In the genomic region with DNA sequence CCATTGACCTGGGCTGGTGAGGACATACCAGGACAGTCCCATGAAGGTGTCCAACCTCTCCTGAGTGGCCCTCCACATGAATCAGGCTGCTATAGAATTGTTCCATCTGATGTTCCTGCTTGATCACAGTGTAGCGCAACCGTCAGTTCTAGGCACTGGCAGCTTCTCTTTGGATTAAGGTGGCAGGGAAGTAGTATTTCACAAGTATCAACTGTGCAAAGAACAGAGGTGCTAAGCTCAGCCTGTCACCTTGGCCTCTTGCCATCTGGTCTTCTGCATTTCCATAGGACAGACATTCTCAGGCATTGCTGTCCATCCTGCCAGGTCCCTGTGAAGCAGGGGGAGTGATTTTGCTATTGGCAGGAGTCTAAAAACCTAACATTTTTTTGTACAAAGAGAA, we compare ENCODE assay signal across 23 cellular contexts.
DNase-seq lines count a peak whose midpoint lies in the region; ATAC-seq, FAIRE-seq and TF ChIP-seq lines count a peak whose summit lies in the region.
"Had no signal": no experiment of that assay in that cellular context is flagged by ENCODE, and none has a peak within 500 bp of the region (broad histone marks: within the 10 kb centered on the region; RNA-seq: fewer than 3 reads in every experiment).

No MANE protein-coding gene starts in this region.

- no peak for TF ChIP-seq CTCF in AG10803 (conservative IDR thresholded peaks at IDR 0.05; ENCODE audit: low read length)
- TF ChIP-seq CTCF in D721Med (IDR thresholded peaks at IDR 0.05; ENCODE audit: insufficient read depth, missing control alignments), result no peak
- no peak for TF ChIP-seq CTCF in GM23338 (conservative IDR thresholded peaks at IDR 0.05; ENCODE audit: low read depth in 2 of 2)

- H3K36me3 ChIP-seq in GM23338 (ENCODE audit: insufficient read depth), result no peaks in the 10 kb centered on the region
- H3K36me3 ChIP-seq: MG63 had no signal

- no peaks in the 10 kb centered on the region for H3K79me2 ChIP-seq in GM23338 (replicated peaks; ENCODE audit: insufficient read depth)

- H3K27me3 ChIP-seq in GM23338 (ENCODE audit: insufficient read depth), result no peaks in the 10 kb centered on the region
- H3K27me3 ChIP-seq: MG63 had no signal

- ATAC-seq in left lobe of liver (peak; percentile 64), GM23338 (no peak)
- ATAC-seq: GM12878, Panc1 had no signal

- H2AFZ ChIP-seq in GM23338, result no peak overlapping the region

- FAIRE-seq in urothelium cell line (lab: Jason Lieb, UNC), result no peak
- FAIRE-seq in D721Med (lab: Jason Lieb, UNC), result no peak
- FAIRE-seq: GM12878 had no signal

- H3K27ac Mint-ChIP-seq in GM23338, result no peak overlapping the region

- no peaks in the 10 kb centered on the region for H3F3A ChIP-seq in GM23338 (replicated peaks; ENCODE audit: low read depth)

- H3K4me1 ChIP-seq in GM23338 (ENCODE audit: insufficient read depth), result peaks cover 8% of the 10 kb centered on the region; the same call in 1 of the 2 replicates

- H4K20me1 ChIP-seq in GM23338 (replicated peaks; ENCODE audit: insufficient read depth), result no peaks in the 10 kb centered on the region

- no peak overlapping the region for H3K4me3 ChIP-seq in AG10803 (ENCODE audit: low read length)
- no peak overlapping the region for H3K4me3 ChIP-seq in GM23338
- H3K4me3 ChIP-seq: GM12878, MG63 had no signal

- H3K27me3 Mint-ChIP-seq in GM23338 (ENCODE audit: insufficient read depth, low read depth, poor library complexity), result peaks cover 2% of the 10 kb centered on the region

- no peaks in the 10 kb centered on the region; the same call in 2 of the 3 replicates for H3K9me3 Mint-ChIP-seq in GM23338

- H3K36me3 Mint-ChIP-seq in GM23338 (ENCODE audit: low read depth), result no peaks in the 10 kb centered on the region

- no peak overlapping the region for H3K4me2 ChIP-seq in GM23338

- no peaks in the 10 kb centered on the region for H3K9me2 ChIP-seq in GM23338 (ENCODE audit: insufficient read depth)

- no peak overlapping the region for H3K4me3 Mint-ChIP-seq in GM23338

- no peak overlapping the region for H3K27ac ChIP-seq in GM23338 (ENCODE audit: low read depth)

- H3K4me1 Mint-ChIP-seq in GM23338, result peaks cover 7% of the 10 kb centered on the region; the same call in 2 of the 3 replicates

- peak; percentile 3 for DNase-seq in AG10803 (ENCODE audit: low read depth)
- peak; percentile 0 for DNase-seq in AG20443 (ENCODE audit: low spot score)
- peak; percentile 45 for DNase-seq in NCI-H460 (ENCODE audit: extremely low read depth, low read depth)
- no peak for DNase-seq in left lobe of liver (ENCODE audit: low spot score)
- no peak for DNase-seq in urothelium cell line (ENCODE audit: low spot score)
- no peak for DNase-seq in D721Med (ENCODE audit: insufficient read length, low spot score)
- no peak for DNase-seq in GM23338 (ENCODE audit: low spot score)
- DNase-seq: Calu3, DMS53, GDM1, H7, KBM-7, MG63, NCI-H1105 treated with DMSO at 0.1 percent for 48 hours, NCI-H146, NCI-H1930, NCI-H2107, NCI-H524 treated with DMSO at 0.1 percent for 48 hours, NCI-H774, SHP77 treated with DMSO at 0.1 percent for 48 hours, T-helper 1 cell had no signal

TF ChIP-seq in GM23338, 12 proteins besides CTCF, POLR2A, EP300 and RAD21 (continues in another document):
- no peak for TF ChIP-seq JUNB (IDR thresholded peaks at IDR 0.05; ENCODE audit: unreplicated experiment)
- no peak for TF ChIP-seq EZH2 (IDR thresholded peaks at IDR 0.05; ENCODE audit: low read depth, unreplicated experiment)
- no peak for TF ChIP-seq ZNF114 (CRISPR knock-in tag; IDR thresholded peaks at IDR 0.05)
- no peak for TF ChIP-seq CREB1 (CRISPR knock-in tag; IDR thresholded peaks at IDR 0.05; ENCODE audit: low read depth)
- TF ChIP-seq POLR2AphosphoS5 (IDR thresholded peaks at IDR 0.05; ENCODE audit: low read depth), result no peak
- no peak for TF ChIP-seq ZNF331 (CRISPR knock-in tag; IDR thresholded peaks at IDR 0.05; ENCODE audit: low read depth)
- TF ChIP-seq, protein P1, sequence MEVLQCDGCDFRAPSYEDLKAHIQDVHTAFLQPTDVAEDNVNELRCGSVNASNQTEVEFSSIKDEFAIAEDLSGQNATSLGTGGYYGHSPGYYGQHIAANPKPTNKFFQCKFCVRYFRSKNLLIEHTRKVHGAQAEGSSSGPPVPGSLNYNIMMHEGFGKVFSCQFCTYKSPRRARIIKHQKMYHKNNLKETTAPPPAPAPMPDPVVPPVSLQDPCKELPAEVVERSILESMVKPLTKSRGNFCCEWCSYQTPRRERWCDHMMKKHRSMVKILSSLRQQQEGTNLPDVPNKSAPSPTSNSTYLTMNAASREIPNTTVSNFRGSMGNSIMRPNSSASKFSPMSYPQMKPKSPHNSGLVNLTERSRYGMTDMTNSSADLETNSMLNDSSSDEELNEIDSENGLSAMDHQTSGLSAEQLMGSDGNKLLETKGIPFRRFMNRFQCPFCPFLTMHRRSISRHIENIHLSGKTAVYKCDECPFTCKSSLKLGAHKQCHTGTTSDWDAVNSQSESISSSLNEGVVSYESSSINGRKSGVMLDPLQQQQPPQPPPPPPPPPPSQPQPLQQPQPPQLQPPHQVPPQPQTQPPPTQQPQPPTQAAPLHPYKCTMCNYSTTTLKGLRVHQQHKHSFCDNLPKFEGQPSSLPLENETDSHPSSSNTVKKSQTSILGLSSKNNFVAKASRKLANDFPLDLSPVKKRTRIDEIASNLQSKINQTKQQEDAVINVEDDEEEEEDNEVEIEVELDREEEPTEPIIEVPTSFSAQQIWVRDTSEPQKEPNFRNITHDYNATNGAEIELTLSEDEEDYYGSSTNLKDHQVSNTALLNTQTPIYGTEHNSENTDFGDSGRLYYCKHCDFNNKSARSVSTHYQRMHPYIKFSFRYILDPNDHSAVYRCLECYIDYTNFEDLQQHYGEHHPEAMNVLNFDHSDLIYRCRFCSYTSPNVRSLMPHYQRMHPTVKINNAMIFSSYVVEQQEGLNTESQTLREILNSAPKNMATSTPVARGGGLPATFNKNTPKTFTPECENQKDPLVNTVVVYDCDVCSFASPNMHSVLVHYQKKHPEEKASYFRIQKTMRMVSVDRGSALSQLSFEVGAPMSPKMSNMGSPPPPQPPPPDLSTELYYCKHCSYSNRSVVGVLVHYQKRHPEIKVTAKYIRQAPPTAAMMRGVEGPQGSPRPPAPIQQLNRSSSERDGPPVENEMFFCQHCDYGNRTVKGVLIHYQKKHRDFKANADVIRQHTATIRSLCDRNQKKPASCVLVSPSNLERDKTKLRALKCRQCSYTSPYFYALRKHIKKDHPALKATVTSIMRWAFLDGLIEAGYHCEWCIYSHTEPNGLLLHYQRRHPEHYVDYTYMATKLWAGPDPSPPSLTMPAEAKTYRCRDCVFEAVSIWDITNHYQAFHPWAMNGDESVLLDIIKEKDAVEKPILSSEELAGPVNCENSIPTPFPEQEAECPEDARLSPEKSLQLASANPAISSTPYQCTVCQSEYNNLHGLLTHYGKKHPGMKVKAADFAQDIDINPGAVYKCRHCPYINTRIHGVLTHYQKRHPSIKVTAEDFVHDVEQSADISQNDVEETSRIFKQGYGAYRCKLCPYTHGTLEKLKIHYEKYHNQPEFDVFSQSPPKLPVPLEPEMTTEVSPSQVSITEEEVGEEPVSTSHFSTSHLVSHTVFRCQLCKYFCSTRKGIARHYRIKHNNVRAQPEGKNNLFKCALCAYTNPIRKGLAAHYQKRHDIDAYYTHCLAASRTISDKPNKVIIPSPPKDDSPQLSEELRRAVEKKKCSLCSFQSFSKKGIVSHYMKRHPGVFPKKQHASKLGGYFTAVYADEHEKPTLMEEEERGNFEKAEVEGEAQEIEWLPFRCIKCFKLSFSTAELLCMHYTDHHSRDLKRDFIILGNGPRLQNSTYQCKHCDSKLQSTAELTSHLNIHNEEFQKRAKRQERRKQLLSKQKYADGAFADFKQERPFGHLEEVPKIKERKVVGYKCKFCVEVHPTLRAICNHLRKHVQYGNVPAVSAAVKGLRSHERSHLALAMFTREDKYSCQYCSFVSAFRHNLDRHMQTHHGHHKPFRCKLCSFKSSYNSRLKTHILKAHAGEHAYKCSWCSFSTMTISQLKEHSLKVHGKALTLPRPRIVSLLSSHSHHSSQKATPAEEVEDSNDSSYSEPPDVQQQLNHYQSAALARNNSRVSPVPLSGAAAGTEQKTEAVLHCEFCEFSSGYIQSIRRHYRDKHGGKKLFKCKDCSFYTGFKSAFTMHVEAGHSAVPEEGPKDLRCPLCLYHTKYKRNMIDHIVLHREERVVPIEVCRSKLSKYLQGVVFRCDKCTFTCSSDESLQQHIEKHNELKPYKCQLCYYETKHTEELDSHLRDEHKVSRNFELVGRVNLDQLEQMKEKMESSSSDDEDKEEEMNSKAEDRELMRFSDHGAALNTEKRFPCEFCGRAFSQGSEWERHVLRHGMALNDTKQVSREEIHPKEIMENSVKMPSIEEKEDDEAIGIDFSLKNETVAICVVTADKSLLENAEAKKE (CRISPR knock-in tag; IDR thresholded peaks at IDR 0.05), result no peak
- no peak for TF ChIP-seq STAT1 (IDR thresholded peaks at IDR 0.05; ENCODE audit: unreplicated experiment)
- no peak for TF ChIP-seq NANOG (IDR thresholded peaks at IDR 0.05; ENCODE audit: borderline replicate concordance)
- TF ChIP-seq, protein P2, sequence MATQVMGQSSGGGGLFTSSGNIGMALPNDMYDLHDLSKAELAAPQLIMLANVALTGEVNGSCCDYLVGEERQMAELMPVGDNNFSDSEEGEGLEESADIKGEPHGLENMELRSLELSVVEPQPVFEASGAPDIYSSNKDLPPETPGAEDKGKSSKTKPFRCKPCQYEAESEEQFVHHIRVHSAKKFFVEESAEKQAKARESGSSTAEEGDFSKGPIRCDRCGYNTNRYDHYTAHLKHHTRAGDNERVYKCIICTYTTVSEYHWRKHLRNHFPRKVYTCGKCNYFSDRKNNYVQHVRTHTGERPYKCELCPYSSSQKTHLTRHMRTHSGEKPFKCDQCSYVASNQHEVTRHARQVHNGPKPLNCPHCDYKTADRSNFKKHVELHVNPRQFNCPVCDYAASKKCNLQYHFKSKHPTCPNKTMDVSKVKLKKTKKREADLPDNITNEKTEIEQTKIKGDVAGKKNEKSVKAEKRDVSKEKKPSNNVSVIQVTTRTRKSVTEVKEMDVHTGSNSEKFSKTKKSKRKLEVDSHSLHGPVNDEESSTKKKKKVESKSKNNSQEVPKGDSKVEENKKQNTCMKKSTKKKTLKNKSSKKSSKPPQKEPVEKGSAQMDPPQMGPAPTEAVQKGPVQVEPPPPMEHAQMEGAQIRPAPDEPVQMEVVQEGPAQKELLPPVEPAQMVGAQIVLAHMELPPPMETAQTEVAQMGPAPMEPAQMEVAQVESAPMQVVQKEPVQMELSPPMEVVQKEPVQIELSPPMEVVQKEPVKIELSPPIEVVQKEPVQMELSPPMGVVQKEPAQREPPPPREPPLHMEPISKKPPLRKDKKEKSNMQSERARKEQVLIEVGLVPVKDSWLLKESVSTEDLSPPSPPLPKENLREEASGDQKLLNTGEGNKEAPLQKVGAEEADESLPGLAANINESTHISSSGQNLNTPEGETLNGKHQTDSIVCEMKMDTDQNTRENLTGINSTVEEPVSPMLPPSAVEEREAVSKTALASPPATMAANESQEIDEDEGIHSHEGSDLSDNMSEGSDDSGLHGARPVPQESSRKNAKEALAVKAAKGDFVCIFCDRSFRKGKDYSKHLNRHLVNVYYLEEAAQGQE (IDR thresholded peaks at IDR 0.05; ENCODE audit: unreplicated experiment), result no peak
- TF ChIP-seq EZH2phosphoT487 (IDR thresholded peaks at IDR 0.05; ENCODE audit: unreplicated experiment), result no peak

Comparison
In these comparisons a context has a peak if more than half of its experiments do, and no peak if none do; other contexts are left out.
1. DNase-seq: peak in AG10803 (single experiment), AG20443 (single experiment) and NCI-H460 (single experiment); none in left lobe of liver (single experiment), urothelium cell line (single experiment), D721Med (single experiment) and GM23338 (single experiment).